ENCODE assay signal across 22 cellular contexts in genomic region chrX:86830685-86831084, GRCh38.
"Had no signal": no experiment of that assay in that cellular context is flagged by ENCODE, and none has a peak within 500 bp of the region (broad histone marks: within the 10 kb centered on the region; RNA-seq: fewer than 3 reads in every experiment).

No MANE protein-coding gene starts in this region.

- FAIRE-seq: islet of Langerhans had no signal

- H3K4me1 ChIP-seq: esophagus muscularis mucosa, foreskin keratinocyte, gastroesophageal sphincter, heart left ventricle, left lung, neural progenitor cell, prostate gland, right atrium auricular region, spleen, testis, tibial artery had no signal

- H3K36me3 ChIP-seq: esophagus muscularis mucosa, gastroesophageal sphincter, heart left ventricle, left lung, neural progenitor cell, prostate gland, right atrium auricular region, spleen, tibial artery had no signal

- ATAC-seq: foreskin keratinocyte; gastroesophageal sphincter; heart left ventricle; left cardiac atrium; left lung; naive thymus-derived CD4-positive, alpha-beta T cell; stimulated activated memory B cell treated with anti-CD40 and anti-IgM and Interleukin-4, amounts not matched to agents 10 μg/mL and 1 μg/mL and 100 μg/mL, for 72 hours; stimulated activated naive CD8-positive, alpha-beta T cell treated with anti-CD3 and anti-CD28 coated beads, Interleukin-15, Interleukin-2, amounts not matched to agents 100 U/mL and 50 U/mL, for 24 hours had no signal

- DNase-seq: effector CD8-positive, alpha-beta T cell; foreskin keratinocyte; heart left ventricle; left cardiac atrium; left lung; mesenchymal stem cell; naive thymus-derived CD4-positive, alpha-beta T cell; spleen; stimulated activated CD4-positive, alpha-beta T cell treated with anti-CD3 and anti-CD28 coated beads, Interleukin-4, amount 100 ng/mL, for 4 hours; stimulated activated naive CD8-positive, alpha-beta T cell treated with anti-CD3 and anti-CD28 coated beads, Interleukin-15, Interleukin-2, amounts not matched to agents 100 U/mL and 50 U/mL, for 24 hours; substantia nigra; testis; tibial artery had no signal

- H3K4me3 ChIP-seq: esophagus muscularis mucosa, gastroesophageal sphincter, heart left ventricle, hepatocyte, left lung, neural progenitor cell, prostate gland, right atrium auricular region, skin epidermis, spleen, testis, tibial artery had no signal

- H3K9me3 ChIP-seq: esophagus muscularis mucosa, gastroesophageal sphincter, heart left ventricle, prostate gland, right atrium auricular region, testis, tibial artery had no signal
